20 cellular contexts compared by ENCODE assay signal in genomic region chr1:21617126-21617738, GRCh38. TPM values are rescaled to one million over a fixed set of nuclear protein-coding genes. Genes with fewer than 3 reads are reported as not detected.
"Had no signal": no experiment of that assay in that cellular context is flagged by ENCODE, and none has a peak within 500 bp of the region (broad histone marks: within the 10 kb centered on the region; RNA-seq: fewer than 3 reads in every experiment).

No MANE protein-coding gene starts in this region.

- H3K4me2 ChIP-seq: hepatocyte had no signal

- H3K4me3 Mint-ChIP-seq: immature natural killer cell, mesothelial cell of epicardium had no signal

- H3K36me3 Mint-ChIP-seq: immature natural killer cell, mesothelial cell of epicardium had no signal

- H3K9me3 ChIP-seq: esophagus muscularis mucosa, gastroesophageal sphincter, heart left ventricle, left lung, lower lobe of right lung, mucosa of descending colon had no signal

- H3K27me3 ChIP-seq: hepatocyte had no signal

- DNase-seq: dermis blood vessel endothelial cell; dorsolateral prefrontal cortex; effector CD4-positive, alpha-beta T cell; effector memory CD4-positive, alpha-beta T cell; foreskin keratinocyte; heart left ventricle; hypothalamus; immature natural killer cell; islet precursor cell; left cardiac atrium; left ventricle myocardium superior; lower lobe of right lung; mesenchymal stem cell; mucosa of descending colon had no signal

- H3K4me3 ChIP-seq: coronary artery, dorsolateral prefrontal cortex, esophagus muscularis mucosa, gastroesophageal sphincter, heart left ventricle, hepatocyte, left lung, lower lobe of right lung, mucosa of descending colon had no signal

- H3K9me3 Mint-ChIP-seq: immature natural killer cell, mesothelial cell of epicardium had no signal

- ATAC-seq: foreskin keratinocyte, gastroesophageal sphincter, heart left ventricle, left cardiac atrium, left lung, left ventricle myocardium superior, lower lobe of right lung, mucosa of descending colon had no signal

- H3K27ac Mint-ChIP-seq: immature natural killer cell, mesothelial cell of epicardium had no signal

- H3K36me3 ChIP-seq: esophagus muscularis mucosa, gastroesophageal sphincter, heart left ventricle, left lung, lower lobe of right lung had no signal

- H3K4me1 ChIP-seq: foreskin keratinocyte, left lung had no signal

- H3K27ac ChIP-seq: coronary artery, esophagus muscularis mucosa, foreskin keratinocyte, gastroesophageal sphincter, heart left ventricle, left lung, lower lobe of right lung had no signal

- H2AFZ ChIP-seq: hepatocyte had no signal

RNA-seq across cellular contexts. Expression of gene RAP1GAP, which starts 51.9 kb away (rescaled TPM):
- polyA plus RNA-seq: immature natural killer cell had no signal
